8 cellular contexts compared by ENCODE assay signal in the genomic region with DNA sequence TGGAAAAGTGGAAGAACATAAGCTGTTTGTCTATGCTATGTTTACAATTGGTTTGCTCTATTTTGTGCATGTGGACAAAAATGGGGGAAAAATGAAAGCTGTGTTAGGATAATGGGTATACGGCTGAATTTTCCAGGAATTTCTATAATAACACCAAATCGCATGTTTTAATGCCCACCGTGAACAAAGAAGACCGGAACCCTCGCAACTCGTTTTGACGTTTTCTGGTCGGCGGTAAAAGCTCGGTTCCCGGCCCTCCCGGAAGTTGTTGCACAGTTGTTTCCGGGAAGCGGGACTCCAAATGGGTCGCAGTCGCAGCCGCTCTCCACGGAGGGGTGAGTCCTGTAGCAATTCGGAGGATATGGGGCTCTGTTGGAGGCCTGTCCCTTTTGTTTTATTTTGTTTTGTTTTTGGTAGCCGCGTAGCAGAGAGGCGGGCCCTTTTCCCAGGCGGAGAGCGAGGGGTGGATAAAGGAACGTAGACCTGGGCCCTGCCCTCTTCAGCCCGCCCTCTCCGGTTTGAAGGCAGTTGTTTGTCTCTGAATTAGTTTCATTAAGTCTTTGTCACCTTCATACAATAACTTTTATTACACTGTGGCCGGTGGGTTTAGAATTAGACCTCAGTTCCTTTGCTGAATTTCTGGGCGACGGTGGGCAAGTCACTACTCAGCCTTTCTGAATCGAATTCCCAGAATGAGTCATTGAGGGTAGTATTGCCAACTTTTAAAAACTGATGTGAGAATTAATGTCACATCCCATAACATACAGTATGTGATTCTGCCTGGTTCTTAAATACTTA. TPM values are rescaled to one million over a fixed set of nuclear protein-coding genes. Genes with fewer than 3 reads are reported as not detected.
A peak's percentile ranks its signal among the peaks of the same experiment; 100 is the strongest.
DNase-seq lines count a peak whose midpoint lies in the region; ATAC-seq, FAIRE-seq and TF ChIP-seq lines count a peak whose summit lies in the region.

A gene with protein sequence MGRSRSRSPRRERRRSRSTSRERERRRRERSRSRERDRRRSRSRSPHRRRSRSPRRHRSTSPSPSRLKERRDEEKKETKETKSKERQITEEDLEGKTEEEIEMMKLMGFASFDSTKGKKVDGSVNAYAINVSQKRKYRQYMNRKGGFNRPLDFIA (plus strand): TSS at position 273 of the 798 bp plus-strand sequence. CDS start 29 bp downstream, at position 302.

- H3K27me3 ChIP-seq in ascending aorta (no peaks in the 10 kb centered on the region), right cardiac atrium (ENCODE audit: control insufficient read depth, insufficient read depth) (no peaks in the 10 kb centered on the region), psoas muscle (ENCODE audit: insufficient read depth in 3 of 3, low read length in 2 of 3) (no peaks in the 10 kb centered on the region)

- POLR2A ChIA-PET in HEK293 (lab: Yijun Ruan, JAX), result interaction anchor here (0.6 to 1.9 kb wide), 4 partner anchors 21 to 517 kb away, joined by 3 to 16 read pairs (median 8); partner anchors contain the start of genes AAK1, ANXA4 and MXD1

- CTCF ChIA-PET in HEK293 (lab: Yijun Ruan, JAX), result interaction anchor here (0.6 to 1.7 kb wide), 8 partner anchors 19 to 1530 kb away, joined by 3 to 9 read pairs (median 4); partner anchors contain the start of gene MXD1

- H3K9me3 ChIP-seq in HEK293 (ENCODE audit: control insufficient read depth, insufficient read depth, low read depth, low read length) (no peaks in the 10 kb centered on the region), ascending aorta (no peaks in the 10 kb centered on the region), right cardiac atrium (ENCODE audit: control insufficient read depth, low read length) (no peaks in the 10 kb centered on the region), psoas muscle (no peaks in the 10 kb centered on the region)

- peak; percentile 91 to 92 for ATAC-seq in right cardiac atrium
- ATAC-seq in psoas muscle, result peak; percentile 91 to 95 (median 92)

- intact Hi-C loops in ascending aorta (cut with DNase I), result loop anchor here (1.0 to 5.0 kb wide), 2 partner anchors 67 to 507 kb away; partner anchors contain the start of genes GFPT1 and GMCL1
- intact Hi-C loops in right cardiac atrium (cut with DNase I), result no loop called here
- intact Hi-C loops in psoas muscle (cut with DNase I), result loop anchor here in 1 of 2 donors (10.0 kb wide), 1 partner anchor 351 kb away; the partner anchor contains the start of gene TIA1

- FAIRE-seq in urothelium cell line (lab: Jason Lieb, UNC), result peak; percentile 59

- under 1% methylated on average over 31 of the region's 31 CpGs for WGBS in right cardiac atrium
- WGBS in psoas muscle, 3 donors, result 0% methylated on average over 31 of the region's 31 CpGs

- H3K4me1 ChIP-seq in HEK293 (ENCODE audit: control insufficient read depth, insufficient read depth, low read length) (peaks cover 3% of the 10 kb centered on the region; the same call in 1 of the 2 replicates), ascending aorta (peaks cover 6 to 12% of the 10 kb centered on the region in 2 donors), right cardiac atrium (ENCODE audit: control insufficient read depth, insufficient read depth, low read length) (peaks cover 2% of the 10 kb centered on the region), psoas muscle (peaks cover 22% of the 10 kb centered on the region)

- H3K27ac ChIP-seq in HEK293 (ENCODE audit: extremely low read depth, low read depth, low read length) (peak within 1 kb of the TSS; percentile 42), ascending aorta (peak within 1 kb of the TSS; percentile 82 to 88), right cardiac atrium (ENCODE audit: low read length) (peak within 1 kb of the TSS; percentile 83), psoas muscle (peak within 1 kb of the TSS; percentile 88)

- DNase-seq in EL (peak; percentile 81), NCI-H1930 (lab: John Stamatoyannopoulos, UW) (peak; percentile 60 to 81), T-helper 9 cell (peak; percentile 67), ascending aorta (ENCODE audit: low spot score in 2 of 2) (peak in 1 of 2 donors; percentile 85), right cardiac atrium (peak; percentile 72 to 88 (median 88)), psoas muscle (peak; percentile 79 to 89), urothelium cell line (ENCODE audit: low spot score) (peak; percentile 91)

- peaks cover 23 to 39% of the 10 kb centered on the region in 2 experiments for H3K36me3 ChIP-seq in HEK293 (ENCODE audit: control insufficient read depth in 2 of 2, insufficient read depth in 1 of 2, low read length in 2 of 2)
- H3K36me3 ChIP-seq in ascending aorta, result peaks cover 16 to 33% of the 10 kb centered on the region in 2 donors
- peaks cover 6 to 39% of the 10 kb centered on the region in 2 donors for H3K36me3 ChIP-seq in psoas muscle (ENCODE audit: insufficient read depth in 1 of 2, low read depth in 1 of 2)

- no peak for TF ChIP-seq CTCF in HEK293 (tag by site-specific recombination; IDR thresholded peaks at IDR 0.05)
- no peak for TF ChIP-seq CTCF in ascending aorta (IDR thresholded peaks at IDR 0.05)
- no peak for TF ChIP-seq CTCF in psoas muscle (IDR thresholded peaks at IDR 0.05)

- H3K4me3 ChIP-seq in HEK293 (ENCODE audit: low read depth, low read length) (peak within 1 kb of the TSS; percentile 84), ascending aorta (peak within 1 kb of the TSS; percentile 77), right cardiac atrium (ENCODE audit: low read length) (peak within 1 kb of the TSS; percentile 96), psoas muscle (peak within 1 kb of the TSS; percentile 72)

TF ChIP-seq in HEK293, 187 proteins besides CTCF, POLR2A, EP300 and RAD21 (continues in another document):
- TF ChIP-seq SCRT1 (tag by site-specific recombination; IDR thresholded peaks at IDR 0.05; ENCODE audit: borderline replicate concordance), result 0 out of 2 replicates have a peak, but pooled peaks have one; percentile 31
- TF ChIP-seq ZFP3 (tag by site-specific recombination; IDR thresholded peaks at IDR 0.05; ENCODE audit: low read depth), result no peak
- no peak for TF ChIP-seq ZFHX2 (tag by site-specific recombination; conservative IDR thresholded peaks at IDR 0.05)
- TF ChIP-seq ZNF501 (tag by site-specific recombination; IDR thresholded peaks at IDR 0.05), result peak; percentile 35; the same call in 1 of the 2 replicates
- TF ChIP-seq ZBTB8A (tag by site-specific recombination; IDR thresholded peaks at IDR 0.05), result no peak
- no peak for TF ChIP-seq EGR2 (tag by site-specific recombination; IDR thresholded peaks at IDR 0.05; ENCODE audit: low read depth)
- no peak for TF ChIP-seq ZNF626 (tag by site-specific recombination; IDR thresholded peaks at IDR 0.05)
- TF ChIP-seq ZNF211 (tag by site-specific recombination; IDR thresholded peaks at IDR 0.05; ENCODE audit: low read depth), result no peak
- no peak for TF ChIP-seq ZSCAN5A (tag by site-specific recombination; IDR thresholded peaks at IDR 0.05)
- TF ChIP-seq ZNF561 (tag by site-specific recombination; IDR thresholded peaks at IDR 0.05; ENCODE audit: borderline replicate concordance), result no peak; the same call in 1 of the 2 replicates
- peak; percentile 70 for TF ChIP-seq SP2 (tag by site-specific recombination; IDR thresholded peaks at IDR 0.05)
- TF ChIP-seq ZNF701 (tag by site-specific recombination; IDR thresholded peaks at IDR 0.05), result no peak
- TF ChIP-seq ZNF548 (tag by site-specific recombination; IDR thresholded peaks at IDR 0.05), result no peak
- TF ChIP-seq RBAK (tag by site-specific recombination; IDR thresholded peaks at IDR 0.05), result no peak
- no peak for TF ChIP-seq ZSCAN16 (tag by site-specific recombination; IDR thresholded peaks at IDR 0.05)
- no peak for TF ChIP-seq ZNF555 (tag by site-specific recombination; conservative IDR thresholded peaks at IDR 0.05)
- no peak for TF ChIP-seq ZNF843 (tag by site-specific recombination; IDR thresholded peaks at IDR 0.05)
- TF ChIP-seq KLF16 (tag by site-specific recombination; IDR thresholded peaks at IDR 0.05), result peak; percentile 88
- no peak for TF ChIP-seq ZNF292 (tag by site-specific recombination; IDR thresholded peaks at IDR 0.05; ENCODE audit: borderline replicate concordance, low read depth)
- no peak for TF ChIP-seq GFI1B (tag by site-specific recombination; IDR thresholded peaks at IDR 0.05)
- peak; percentile 91; the same call in 1 of the 2 replicates for TF ChIP-seq ZNF660 (tag by site-specific recombination; IDR thresholded peaks at IDR 0.05)
- peak; percentile 57; the same call in 1 of the 2 replicates for TF ChIP-seq ZNF639 (tag by site-specific recombination; IDR thresholded peaks at IDR 0.05)

RNA-seq across cellular contexts. Expression of the gene that starts here (rescaled TPM):
- total RNA-seq in ascending aorta (157 TPM), right cardiac atrium (10 to 100 TPM; 50.8 to 69.6 (median 57.4) TPM), psoas muscle (100 to 1,000 TPM in 1 of 4 donors, 10 to 100 TPM in 3; 78.7 to 113 (median 90.2) TPM)
- polyA plus RNA-seq in right cardiac atrium (61.4 TPM), psoas muscle (100 to 1,000 TPM in 1 of 3 donors, 10 to 100 TPM in 2; 75.9 to 215 (median 83.3) TPM)
